In the genomic region with DNA sequence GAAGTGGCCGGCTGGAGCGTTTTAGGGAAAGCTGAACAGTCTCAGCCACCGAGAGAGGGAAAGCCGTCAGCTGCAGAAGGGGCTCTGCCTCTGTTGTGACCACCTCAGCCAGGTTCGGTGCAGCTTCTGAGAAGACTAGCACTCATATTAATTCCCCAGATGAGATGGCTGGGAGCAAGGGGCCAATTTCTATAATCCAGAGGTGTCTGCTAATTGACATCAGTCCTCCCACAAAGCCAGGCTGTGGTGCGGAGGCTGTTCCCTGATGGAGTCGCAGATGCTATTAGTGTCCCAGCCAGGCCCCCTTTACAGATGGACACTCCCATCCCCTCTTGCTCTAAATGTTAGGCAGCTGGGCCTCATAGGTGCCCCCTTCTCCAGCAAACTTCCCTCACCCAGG, we compare ENCODE assay signal across 23 cellular contexts.
DNase-seq lines count a peak whose midpoint lies in the region; ATAC-seq, FAIRE-seq and TF ChIP-seq lines count a peak whose summit lies in the region.
"Had no signal": no experiment of that assay in that cellular context is flagged by ENCODE, and none has a peak within 500 bp of the region (broad histone marks: within the 10 kb centered on the region; RNA-seq: fewer than 3 reads in every experiment).

No MANE protein-coding gene starts in this region.

- DNase-seq in H9 (no peak), WTC11 (ENCODE audit: low spot score) (no peak), kidney (peak; percentile 39), UCSD-AML1 (lab: John Stamatoyannopoulos, UW; ENCODE audit: unreplicated experiment) (no peak), SHP77 treated with DMSO at 0.1 percent for 48 hours (lab: John Stamatoyannopoulos, UW) (no peak)
- DNase-seq in activated CD4-positive, alpha-beta T cell treated with anti-CD3 and anti-CD28 coated beads for 4 hours = no peak
- DNase-seq: Caco-2; CD8-positive, alpha-beta T cell; GDM1; H7; NCI-H1048; NCI-H1417; NCI-H1694; NCI-H2029 treated with DMSO at 0.1 percent for 48 hours; NCI-H446 treated with DMSO at 0.1 percent for 48 hours; NCI-H526; PC-3 had no signal

- H3K79me1 ChIP-seq in H9 (ENCODE audit: insufficient read depth, low read depth, low read length, poor library complexity, severe bottlenecking) = no peaks in the 10 kb centered on the region

- FAIRE-seq in kidney (lab: Jason Lieb, UNC) = no peak
- FAIRE-seq: GM12878 had no signal

- no peaks in the 10 kb centered on the region for H4K20me1 ChIP-seq in H9 (ENCODE audit: control insufficient read depth, insufficient read depth, insufficient read length)

- no peak overlapping the region for H2BK12ac ChIP-seq in H9 (ENCODE audit: insufficient read length, low read depth, low read length)

- no peak overlapping the region for H3K23ac ChIP-seq in H9 (ENCODE audit: insufficient read length, low read depth, low read length)

- H2AFZ ChIP-seq in H9 (ENCODE audit: low read length) = no peak overlapping the region

- no peaks in the 10 kb centered on the region for H3K36me3 ChIP-seq in kidney (ENCODE audit: control insufficient read depth in 1 of 2, insufficient read depth in 2 of 2, low read length in 2 of 2)
- H3K36me3 ChIP-seq: SJSA1 had no signal

- no peak overlapping the region for H2BK120ac ChIP-seq in H9 (ENCODE audit: low read depth, low read length, poor library complexity, severe bottlenecking)

- H3K23me2 ChIP-seq in H9 (ENCODE audit: insufficient read length, low read depth, low read length, poor library complexity, severe bottlenecking) = no peaks in the 10 kb centered on the region

- H3K36me3 Mint-ChIP-seq in H9 (ENCODE audit: insufficient read depth in 1 of 3, low read depth in 3 of 3) (peaks cover 11 to 18% (median 14%) of the 10 kb centered on the region in 3 experiments), WTC11 (peaks cover 17% of the 10 kb centered on the region)
- H3K36me3 Mint-ChIP-seq: CD8-positive, alpha-beta T cell; IgD-negative memory B cell had no signal

- no peaks in the 10 kb centered on the region for H3K9me3 ChIP-seq in H9 (ENCODE audit: control insufficient read depth, low read depth, low read length)
- H3K9me3 ChIP-seq in kidney (ENCODE audit: control insufficient read depth in 1 of 2, low read length in 2 of 2) = no peaks in the 10 kb centered on the region
- H3K9me3 ChIP-seq: Caco-2, SJSA1 had no signal

- H2BK20ac ChIP-seq in H9 (ENCODE audit: low read depth, low read length, poor library complexity, severe bottlenecking) = no peak overlapping the region

- H3K27ac Mint-ChIP-seq in H9 (peak overlapping the region in 2 of 3 experiments; percentile 57 to 59; a peak in 2 of 7 replicates), WTC11 (peak overlapping the region; percentile 65; the same call in 1 of the 2 replicates)
- H3K27ac Mint-ChIP-seq: CD8-positive, alpha-beta T cell had no signal

- H3K4ac ChIP-seq in H9 (ENCODE audit: low read depth, low read length) = no peak overlapping the region

- no peak overlapping the region for H3K27ac ChIP-seq in H9 (ENCODE audit: insufficient read length, low read depth, low read length)
- no peak overlapping the region for H3K27ac ChIP-seq in kidney (ENCODE audit: low read depth in 2 of 2, low read length in 2 of 2)
- H3K27ac ChIP-seq: C4-2B, KMS-11, SJSA1 had no signal

- peaks cover 11% of the 10 kb centered on the region; the same call in 1 of the 2 replicates for H3K4me1 ChIP-seq in H9 (ENCODE audit: insufficient read depth, low read length)
- H3K4me1 ChIP-seq in kidney (ENCODE audit: control insufficient read depth in 1 of 2, insufficient read depth in 1 of 2, low read depth in 1 of 2, low read length in 2 of 2) = no peaks in the 10 kb centered on the region
- H3K4me1 ChIP-seq: Caco-2, SJSA1 had no signal

- H3K79me2 ChIP-seq in H9 (ENCODE audit: insufficient read depth, low read length) = no peaks in the 10 kb centered on the region

- no peak overlapping the region for H2AK5ac ChIP-seq in H9 (ENCODE audit: insufficient read length, low read length)

- H2BK15ac ChIP-seq in H9 (ENCODE audit: low read depth, low read length) = no peak overlapping the region

- H3K9ac ChIP-seq in H9 (ENCODE audit: extremely low read depth, insufficient read length, low read length) (no peak overlapping the region), kidney (ENCODE audit: low read length in 2 of 2) (no peak overlapping the region)
- H3K9ac ChIP-seq: KMS-11 had no signal

- no CpG with 5 or more reads among the region's 7 CpGs for WGBS in H9 (ENCODE audit: extremely low coverage, insufficient read length, low lambda C conversion rate)

- H4K5ac ChIP-seq in H9 (ENCODE audit: insufficient read length, low read depth, low read length) = no peak overlapping the region

- H3K4me2 ChIP-seq in H9 (ENCODE audit: insufficient read depth, insufficient read length, low read length) = no peak overlapping the region
- H3K4me2 ChIP-seq: KMS-11 had no signal

- POLR2A ChIA-PET in WTC11 (lab: Charles Lee) = no interaction called here

- peak overlapping the region in 1 of 2 experiments; percentile 12; a peak in 1 of 5 replicates for H3K4me3 Mint-ChIP-seq in H9
- no peak overlapping the region for H3K4me3 Mint-ChIP-seq in WTC11
- H3K4me3 Mint-ChIP-seq: CD8-positive, alpha-beta T cell; IgD-negative memory B cell had no signal

- no peak overlapping the region for H3T11ph ChIP-seq in H9 (ENCODE audit: low read length)

- no peak overlapping the region for H4K91ac ChIP-seq in H9 (ENCODE audit: insufficient read length, low read depth, low read length)

- H2BK5ac ChIP-seq in H9 (ENCODE audit: insufficient read length, low read length) = no peak overlapping the region

- no peak overlapping the region for H3K4me3 ChIP-seq in kidney (ENCODE audit: low read length in 2 of 2)
- H3K4me3 ChIP-seq: GM12878, SJSA1 had no signal

- H3K27me3 ChIP-seq in H9 (ENCODE audit: insufficient read depth, low read length) = no peaks in the 10 kb centered on the region
- H3K27me3 ChIP-seq: SJSA1 had no signal

- H3K56ac ChIP-seq in H9 (ENCODE audit: insufficient read length, low read depth, low read length) = no peak overlapping the region

- no peak overlapping the region for H4K8ac ChIP-seq in H9 (replicated peaks; ENCODE audit: insufficient read length, low read depth, low read length)

- no peak; the same call in 1 of the 2 replicates for ATAC-seq in WTC11
- no peak for ATAC-seq in HG03097 (IDR thresholded peaks at IDR 0.05; ENCODE audit: low FRiP score, unreplicated experiment)
- ATAC-seq: CD8-positive, alpha-beta T cell; GM12878; PC-3 had no signal

- TF ChIP-seq CTCF in H9 (conservative IDR thresholded peaks at IDR 0.05) (no peak), WTC11 (IDR thresholded peaks at IDR 0.05) (no peak), kidney (IDR thresholded peaks at IDR 0.05; ENCODE audit: borderline replicate concordance, extremely low read depth, insufficient read depth) (no peak)

- H3K18ac ChIP-seq in H9 (ENCODE audit: insufficient read length, low read depth, low read length) = no peak overlapping the region

- H3K9me3 Mint-ChIP-seq in H9 = peaks cover 12 to 17% of the 10 kb centered on the region in 2 experiments
- peaks cover 25% of the 10 kb centered on the region for H3K9me3 Mint-ChIP-seq in WTC11

- intact Hi-C loops in kidney (cut with DNase I) = no loop called here

- H3K14ac ChIP-seq in H9 (ENCODE audit: insufficient read depth, low read length) = peak overlapping the region; percentile 37; the same call in 1 of the 2 replicates

- peaks cover 3% of the 10 kb centered on the region for H3K27me3 Mint-ChIP-seq in H9 (ENCODE audit: low read depth)
- peaks cover 3% of the 10 kb centered on the region; the same call in 1 of the 2 replicates for H3K27me3 Mint-ChIP-seq in WTC11 (ENCODE audit: low read depth)
- H3K27me3 Mint-ChIP-seq: IgD-negative memory B cell had no signal

- CTCF ChIA-PET in WTC11 (lab: Charles Lee) = interaction anchor here (1.2 to 2.0 kb wide), 4 partner anchors 55 to 1470 kb away, joined by 3 to 6 read pairs (median 4); no protein-coding TSS in a partner anchor

- H3K4me1 Mint-ChIP-seq in H9 (peaks cover 33 to 34% of the 10 kb centered on the region in 2 experiments), WTC11 (peaks cover 39% of the 10 kb centered on the region)
- H3K4me1 Mint-ChIP-seq: IgD-negative memory B cell had no signal

TF ChIP-seq in WTC11, 78 proteins besides CTCF, POLR2A, EP300 and RAD21 (continues in another document):
- TF ChIP-seq SOX15 (CRISPR knock-in tag; IDR thresholded peaks at IDR 0.05) (no peak), CREM (CRISPR knock-in tag; IDR thresholded peaks at IDR 0.05) (no peak), FOXJ3 (CRISPR knock-in tag; IDR thresholded peaks at IDR 0.05; ENCODE audit: borderline replicate concordance) (no peak), ZBTB21 (CRISPR knock-in tag; IDR thresholded peaks at IDR 0.05; ENCODE audit: borderline replicate concordance) (no peak)
- TF ChIP-seq, protein P1, sequence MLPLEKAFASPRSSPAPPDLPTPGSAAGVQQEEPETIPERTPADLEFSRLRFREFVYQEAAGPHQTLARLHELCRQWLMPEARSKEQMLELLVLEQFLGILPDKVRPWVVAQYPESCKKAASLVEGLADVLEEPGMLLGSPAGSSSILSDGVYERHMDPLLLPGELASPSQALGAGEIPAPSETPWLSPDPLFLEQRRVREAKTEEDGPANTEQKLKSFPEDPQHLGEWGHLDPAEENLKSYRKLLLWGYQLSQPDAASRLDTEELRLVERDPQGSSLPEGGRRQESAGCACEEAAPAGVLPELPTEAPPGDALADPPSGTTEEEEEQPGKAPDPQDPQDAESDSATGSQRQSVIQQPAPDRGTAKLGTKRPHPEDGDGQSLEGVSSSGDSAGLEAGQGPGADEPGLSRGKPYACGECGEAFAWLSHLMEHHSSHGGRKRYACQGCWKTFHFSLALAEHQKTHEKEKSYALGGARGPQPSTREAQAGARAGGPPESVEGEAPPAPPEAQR (CRISPR knock-in tag; IDR thresholded peaks at IDR 0.05) = no peak
